In genomic region chr10:79623663-79624062, GRCh38 we compare ENCODE assay signal across 7 cellular contexts. TPM values are rescaled to one million over a fixed set of nuclear protein-coding genes. Genes with fewer than 3 reads are reported as not detected.
"Had no signal": no experiment of that assay in that cellular context is flagged by ENCODE, and none has a peak within 500 bp of the region (broad histone marks: within the 10 kb centered on the region; RNA-seq: fewer than 3 reads in every experiment).

No MANE protein-coding gene starts in this region.

RNA-seq across cellular contexts. Expression of gene SFTPA1, which starts 12.9 kb away (rescaled TPM):
- total RNA-seq: GM23248, GM23338, H1, H4, H7, H9, HFFc6 had no signal
- polyA plus RNA-seq: GM23248, GM23338, H1 had no signal
